Comparison of ENCODE assay signal across 12 cellular contexts in the genomic region with DNA sequence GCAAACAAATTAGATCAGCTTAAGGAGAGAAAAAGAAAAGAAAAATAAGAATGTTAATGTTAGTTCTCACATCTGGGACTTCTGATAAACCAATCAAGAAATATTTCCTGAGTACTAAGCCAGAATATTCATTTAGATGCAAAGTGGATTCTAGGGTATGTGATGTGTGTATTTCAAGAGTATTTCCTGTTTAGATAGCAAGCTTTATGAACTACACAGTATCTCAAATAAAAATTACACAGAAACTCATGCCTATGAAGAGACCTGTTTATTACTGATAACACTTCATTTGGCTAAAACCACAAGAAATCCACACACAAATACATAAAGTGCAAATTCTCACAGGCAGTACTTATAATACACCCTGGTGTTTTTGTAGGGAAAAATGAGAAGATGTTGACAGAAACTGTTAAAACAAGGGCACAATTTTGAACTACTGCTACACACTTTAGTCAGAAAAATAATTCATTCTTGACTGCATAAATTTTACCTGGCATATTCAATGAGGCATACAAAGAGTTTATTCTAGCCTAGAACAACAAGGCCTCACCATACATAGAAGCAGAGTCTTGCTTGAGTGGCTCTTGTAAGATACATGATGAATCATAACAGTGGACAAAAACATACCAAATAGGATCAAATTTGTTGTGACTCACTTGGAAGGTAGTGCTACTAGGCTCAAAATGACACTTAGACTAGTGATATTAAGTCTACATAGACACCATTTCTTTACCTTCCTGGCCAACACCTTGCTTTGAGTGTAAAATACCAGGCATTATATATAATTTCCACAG. TPM values are rescaled to one million over a fixed set of nuclear protein-coding genes. Genes with fewer than 3 reads are reported as not detected.
DNase-seq lines count a peak whose midpoint lies in the region; ATAC-seq and TF ChIP-seq lines count a peak whose summit lies in the region.
"Had no signal": no experiment of that assay in that cellular context is flagged by ENCODE, and none has a peak within 500 bp of the region (broad histone marks: within the 10 kb centered on the region; RNA-seq: fewer than 3 reads in every experiment).

No MANE protein-coding gene starts in this region.

- H3K27me3 ChIP-seq in mesenchymal stem cell (ENCODE audit: control insufficient read depth in 1 of 2, insufficient read depth in 1 of 2, low read length in 2 of 2) (no peaks in the 10 kb centered on the region), esophagus muscularis mucosa (no peaks in the 10 kb centered on the region)
- H3K27me3 ChIP-seq: tibial artery had no signal

- no peaks in the 10 kb centered on the region for H3K9me3 ChIP-seq in mesenchymal stem cell (ENCODE audit: control insufficient read depth, low read length)
- H3K9me3 ChIP-seq in esophagus muscularis mucosa, result no peaks in the 10 kb centered on the region
- H3K9me3 ChIP-seq: tibial artery had no signal

- H3K18ac ChIP-seq in mesenchymal stem cell (ENCODE audit: low read depth in 1 of 2, low read length in 2 of 2), result no peak overlapping the region

- no peak overlapping the region for H3K4ac ChIP-seq in mesenchymal stem cell (ENCODE audit: low read depth in 1 of 2, low read length in 2 of 2)

- no peak overlapping the region for H3K9ac ChIP-seq in mesenchymal stem cell (ENCODE audit: low read length)

- H3K4me3 ChIP-seq in mesenchymal stem cell (ENCODE audit: insufficient read depth in 1 of 2, low read depth in 1 of 2, low read length in 2 of 2), result no peak overlapping the region
- H3K4me3 ChIP-seq in esophagus muscularis mucosa, result no peak overlapping the region
- H3K4me3 ChIP-seq: PC-9, tibial artery had no signal

- H3K79me1 ChIP-seq in mesenchymal stem cell (replicated peaks; ENCODE audit: low read length, poor library complexity, severe bottlenecking), result no peaks in the 10 kb centered on the region

- no peak overlapping the region for H2BK120ac ChIP-seq in mesenchymal stem cell (ENCODE audit: low read depth, low read length)

- no peak overlapping the region for H2BK5ac ChIP-seq in mesenchymal stem cell (ENCODE audit: low read depth, low read length, poor library complexity, severe bottlenecking)

- H4K8ac ChIP-seq in mesenchymal stem cell (ENCODE audit: low read length), result no peak overlapping the region

- no peaks in the 10 kb centered on the region for H3K4me1 ChIP-seq in mesenchymal stem cell (ENCODE audit: control insufficient read depth, insufficient read depth, low read depth, low read length)
- H3K4me1 ChIP-seq in esophagus muscularis mucosa, result peaks cover 17 to 23% (median 19%) of the 10 kb centered on the region in 4 donors

- no peak overlapping the region for H2AK5ac ChIP-seq in mesenchymal stem cell (ENCODE audit: low read length, severe bottlenecking)

- intact Hi-C loops in esophagus muscularis mucosa (cut with DNase I), result no loop called here

- no peak overlapping the region for H2BK12ac ChIP-seq in mesenchymal stem cell (ENCODE audit: low read length in 2 of 2)

- TF ChIP-seq CTCF in esophagus muscularis mucosa (IDR thresholded peaks at IDR 0.05), result no peak

- H3K23ac ChIP-seq in mesenchymal stem cell (ENCODE audit: low read length in 2 of 2), result no peak overlapping the region

- H3K27ac ChIP-seq in mesenchymal stem cell (ENCODE audit: low read length, poor library complexity, severe bottlenecking) (no peak overlapping the region), esophagus muscularis mucosa (replicated peaks in 1 of 4) (no peak overlapping the region)
- H3K27ac ChIP-seq: PC-9 had no signal

- H4K91ac ChIP-seq in mesenchymal stem cell (ENCODE audit: low read length), result no peak overlapping the region

- DNase-seq in Daoy (ENCODE audit: low read depth) (peak; percentile 23), RPMI7951 (ENCODE audit: low read depth) (peak; percentile 44), dermis blood vessel endothelial cell (peak; percentile 62), mesenchymal stem cell (peak; percentile 54), SHP77 treated with DMSO at 0.1 percent for 48 hours (lab: John Stamatoyannopoulos, UW) (no peak), esophagus muscularis mucosa (ENCODE audit: extremely low spot score) (no peak), HPDE6-E6E7 (ENCODE audit: extremely low spot score) (no peak)
- DNase-seq: activated CD8-positive, alpha-beta memory T cell treated with anti-CD3 and anti-CD28 coated beads for 24 hours; mesendoderm; tibial artery had no signal

- no peak for TF ChIP-seq POLR2A in esophagus muscularis mucosa (IDR thresholded peaks at IDR 0.05; ENCODE audit: low read depth)

- no peak overlapping the region for H3K14ac ChIP-seq in mesenchymal stem cell (ENCODE audit: low read length in 2 of 2)

- no peak overlapping the region for H2AFZ ChIP-seq in mesenchymal stem cell (ENCODE audit: low read depth, low read length)
- H2AFZ ChIP-seq: PC-9 had no signal

- ATAC-seq in GM21717 (IDR thresholded peaks at IDR 0.05; ENCODE audit: unreplicated experiment), result no peak

- no peak for TF ChIP-seq EP300 in esophagus muscularis mucosa (IDR thresholded peaks at IDR 0.05)

- H2BK15ac ChIP-seq in mesenchymal stem cell (ENCODE audit: low read depth, poor library complexity, severe bottlenecking), result no peak overlapping the region

- H3K4me2 ChIP-seq in mesenchymal stem cell (ENCODE audit: low read length, poor library complexity, severe bottlenecking), result no peak overlapping the region
- H3K4me2 ChIP-seq: PC-9 had no signal

- H3K36me3 ChIP-seq in mesenchymal stem cell (ENCODE audit: control insufficient read depth in 1 of 2, insufficient read depth in 2 of 2, low read depth in 1 of 2, low read length in 2 of 2) (peaks cover 0 to 5% of the 10 kb centered on the region in 2 experiments), esophagus muscularis mucosa (no peaks in the 10 kb centered on the region)
- H3K36me3 ChIP-seq: tibial artery had no signal

RNA-seq across cellular contexts. Expression of a gene that starts 18.8 kb away (rescaled TPM):
- 1.5 and 2.5 TPM in 2 replicates for total RNA-seq in Daoy (2014; rRNA removed; shearing (Covaris generic))
- total RNA-seq in RPMI7951 (2014; rRNA removed; shearing (Covaris generic)), result 5.2 and 7.7 TPM in 2 replicates
- total RNA-seq in dermis blood vessel endothelial cell, result 19.2 and 37.4 TPM in 2 replicates
- polyA plus RNA-seq in mesenchymal stem cell (2013, experiment 1 of 2), result 1.9 TPM
- 2.2 TPM for polyA plus RNA-seq in mesenchymal stem cell (2013, experiment 2 of 2)
- total RNA-seq in esophagus muscularis mucosa, result 1 to 10 TPM in 2 of 4 donors, under 1 TPM in 2; 0.71 to 2.1 (median 1.1) TPM

Comparison
In these comparisons a context has a peak if more than half of its experiments do, and no peak if none do; other contexts are left out.
1. DNase-seq: peak in Daoy (single experiment), RPMI7951 (single experiment), dermis blood vessel endothelial cell (single experiment) and mesenchymal stem cell (single experiment); none in SHP77 treated with DMSO at 0.1 percent for 48 hours (single experiment), esophagus muscularis mucosa (single experiment) and HPDE6-E6E7 (single experiment).